Comparison of ENCODE assay signal across 23 cellular contexts in the genomic region with DNA sequence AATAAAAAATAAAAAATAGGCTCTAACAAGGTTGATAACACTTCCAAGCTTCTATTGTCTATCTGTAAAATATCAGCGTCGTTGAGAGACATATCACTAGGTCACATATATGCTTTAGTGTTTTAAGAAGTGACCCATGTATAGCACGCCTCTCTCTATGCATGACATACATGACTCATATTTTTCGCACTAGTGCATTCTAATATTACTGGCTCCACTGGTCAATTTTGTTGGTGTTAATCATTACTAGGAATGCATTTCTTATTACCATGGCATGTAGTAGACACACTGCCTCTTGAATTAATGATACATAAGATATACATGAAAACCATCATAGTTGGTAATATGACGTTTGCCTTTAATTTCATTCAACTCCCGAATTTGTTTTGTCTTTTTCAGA.
DNase-seq lines count a peak whose midpoint lies in the region; ATAC-seq and FAIRE-seq lines count a peak whose summit lies in the region.
"Had no signal": no experiment of that assay in that cellular context is flagged by ENCODE, and none has a peak within 500 bp of the region (broad histone marks: within the 10 kb centered on the region; RNA-seq: fewer than 3 reads in every experiment).

No MANE protein-coding gene starts in this region.

- DNase-seq in RCC 7860 (ENCODE audit: low spot score) = peak; percentile 10
- no peak for DNase-seq in NCI-H2029 (lab: John Stamatoyannopoulos, UW)
- no peak for DNase-seq in effector CD4-positive, alpha-beta T cell
- no peak for DNase-seq in UCSD-AML1 (lab: John Stamatoyannopoulos, UW; ENCODE audit: unreplicated experiment)
- DNase-seq: AML-193; BE2C; CD4-positive, alpha-beta T cell; CD8-positive, alpha-beta memory T cell; DMS 273 treated with DMSO at 0.1 percent for 48 hours; DMS79; EL; GDM1; GM23248; H7; HCEC 1CT had no signal

- peak; percentile 66 for ATAC-seq in GM18511 (IDR thresholded peaks at IDR 0.05; ENCODE audit: unreplicated experiment)
- ATAC-seq in HG02798 (IDR thresholded peaks at IDR 0.05; ENCODE audit: poor library complexity, unreplicated experiment) = peak; percentile 37
- peak; percentile 71 for ATAC-seq in esophagus mucosa
- no peak for ATAC-seq in GM18502 (IDR thresholded peaks at IDR 0.05; ENCODE audit: poor library complexity, unreplicated experiment)

- no peak for FAIRE-seq in RCC 7860 (lab: Jason Lieb, UNC)
- FAIRE-seq: A204.1, D721Med, GM12891, H1 had no signal
